In genomic region chr16:66902648-66903543, GRCh38 we compare ENCODE assay signal across 14 cellular contexts. TPM values are rescaled to one million over a fixed set of nuclear protein-coding genes. Genes with fewer than 3 reads are reported as not detected.
DNase-seq lines count a peak whose midpoint lies in the region; ATAC-seq, FAIRE-seq and TF ChIP-seq lines count a peak whose summit lies in the region.
"Had no signal": no experiment of that assay in that cellular context is flagged by ENCODE, and none has a peak within 500 bp of the region (broad histone marks: within the 10 kb centered on the region; RNA-seq: fewer than 3 reads in every experiment).

No MANE protein-coding gene starts in this region.

- TF ChIP-seq RAD21 in HepG2 (CRISPR knock-in tag; IDR thresholded peaks at IDR 0.05) = no peak

- TF ChIP-seq CTCF in bronchial epithelial cell (IDR thresholded peaks at IDR 0.05; ENCODE audit: insufficient read depth, low read length, severe bottlenecking) (peak; percentile 10), HepG2 (CRISPR knock-in tag; IDR thresholded peaks at IDR 0.05) (peak; percentile 52), tibial nerve (IDR thresholded peaks at IDR 0.05) (no peak)

- 42% methylated on average over 12 of the region's 14 CpGs for WGBS in HepG2 (ENCODE audit: low lambda C conversion rate)
- 48 to 55% methylated on average over 8 to 14 of the region's 14 CpGs for WGBS in tibial nerve, 2 donors

- no peak for TF ChIP-seq EP300 in HepG2 (IDR thresholded peaks at IDR 0.05; ENCODE audit: low read depth in 2 of 2, low read length in 2 of 2)
- TF ChIP-seq EP300 in HepG2 (CRISPR knock-in tag; IDR thresholded peaks at IDR 0.05; ENCODE audit: borderline replicate concordance) = no peak
- no peak for TF ChIP-seq EP300 in tibial nerve (IDR thresholded peaks at IDR 0.05)

- H3K27me3 ChIP-seq in bronchial epithelial cell (ENCODE audit: control insufficient read depth, insufficient read depth, low read length) (no peaks in the 10 kb centered on the region), HepG2 (ENCODE audit: control insufficient read depth in 1 of 2, insufficient read depth in 2 of 2, low read length in 2 of 2) (no peaks in the 10 kb centered on the region), tibial nerve (no peaks in the 10 kb centered on the region)

- CTCF ChIA-PET in HepG2 (lab: Yijun Ruan, JAX; ENCODE audit: low intra/inter-chr PET ratio, low total read pairs) = no interaction called here
- CTCF ChIA-PET in activated naive CD4-positive, alpha-beta T cell treated with anti-CD3 and anti-CD28 coated beads, Interleukin-2, amount 10 ng/mL, durations not matched to agents 7 days and 5 days (lab: Charles Lee) = interaction anchor here (0.6 to 1.5 kb wide), 4 partner anchors 8 to 26 kb away, joined by 4 to 10 read pairs (median 6); no protein-coding TSS in a partner anchor

- H3K27ac ChIP-seq in HepG2 (ENCODE audit: extremely low read length, insufficient read depth, low read length) = no peak overlapping the region
- peak overlapping the region; percentile 16 to 77 (median 52) for H3K27ac ChIP-seq in tibial nerve
- H3K27ac ChIP-seq: prostate gland had no signal

- no peak overlapping the region for H3K4me2 ChIP-seq in HepG2 (ENCODE audit: low read depth, low read length)

- FAIRE-seq in bronchial epithelial cell (lab: Jason Lieb, UNC) (no peak), HepG2 (lab: Jason Lieb, UNC) (no peak)
- FAIRE-seq: endothelial cell of umbilical vein had no signal

- peaks cover 23% of the 10 kb centered on the region for H3K27me3 Mint-ChIP-seq in activated naive CD4-positive, alpha-beta T cell treated with anti-CD3 and anti-CD28 coated beads, Interleukin-2, amount 10 ng/mL, durations not matched to agents 7 days and 5 days
- H3K27me3 Mint-ChIP-seq: activated CD4-positive, alpha-beta T cell treated with anti-CD3 and anti-CD28 coated beads, Interleukin-2, amount 10 ng/mL, durations not matched to agents 7 days and 5 days; CD4-positive, alpha-beta memory T cell had no signal

- H3K4me1 ChIP-seq in HepG2 (ENCODE audit: insufficient read depth, low read length) = peaks cover 94% of the 10 kb centered on the region
- H3K4me1 ChIP-seq in tibial nerve = peaks cover 0 to 68% (median 31%) of the 10 kb centered on the region in 4 donors
- H3K4me1 ChIP-seq: prostate gland had no signal

- DNase-seq in bronchial epithelial cell (ENCODE audit: low read depth) = no peak
- no peak for DNase-seq in HepG2 (ENCODE audit: low spot score)
- DNase-seq in tibial nerve (ENCODE audit: low spot score in 2 of 2) = no peak
- no peak for DNase-seq in activated naive CD4-positive, alpha-beta T cell treated with anti-CD3 and anti-CD28 coated beads, Interleukin-2, amount 10 ng/mL, durations not matched to agents 7 days and 5 days
- no peak for DNase-seq in RPMI8226
- DNase-seq: activated CD4-positive, alpha-beta T cell treated with anti-CD3 and anti-CD28 coated beads, Interleukin-2, amount 10 ng/mL, durations not matched to agents 7 days and 5 days; CD4-positive, alpha-beta memory T cell; Karpas-422; NCI-H2029 treated with DMSO at 0.1 percent for 48 hours had no signal

- H3K27ac Mint-ChIP-seq in activated naive CD4-positive, alpha-beta T cell treated with anti-CD3 and anti-CD28 coated beads, Interleukin-2, amount 10 ng/mL, durations not matched to agents 7 days and 5 days = no peak overlapping the region
- H3K27ac Mint-ChIP-seq: activated CD4-positive, alpha-beta T cell treated with anti-CD3 and anti-CD28 coated beads, Interleukin-2, amount 10 ng/mL, durations not matched to agents 7 days and 5 days; CD4-positive, alpha-beta memory T cell had no signal

- H3K36me3 ChIP-seq in bronchial epithelial cell (ENCODE audit: control insufficient read depth, insufficient read depth, low read length) (no peaks in the 10 kb centered on the region), HepG2 (replicated peaks in 1 of 2; ENCODE audit: control insufficient read depth in 1 of 2, insufficient read depth in 2 of 2, low read length in 2 of 2) (no peaks in the 10 kb centered on the region), tibial nerve (no peaks in the 10 kb centered on the region)
- H3K36me3 ChIP-seq: prostate gland had no signal

- no peaks in the 10 kb centered on the region for H3K36me3 Mint-ChIP-seq in activated naive CD4-positive, alpha-beta T cell treated with anti-CD3 and anti-CD28 coated beads, Interleukin-2, amount 10 ng/mL, durations not matched to agents 7 days and 5 days
- H3K36me3 Mint-ChIP-seq: brain; CD4-positive, alpha-beta memory T cell had no signal

- intact Hi-C loops in HepG2 (cut with micrococcal nuclease; ENCODE audit: unreplicated experiment) = no loop called here

- no peak overlapping the region for H3K9ac ChIP-seq in HepG2 (ENCODE audit: insufficient read depth, low read depth, low read length)

- H3K9me3 ChIP-seq in HepG2 (ENCODE audit: low read length) = no peaks in the 10 kb centered on the region
- no peaks in the 10 kb centered on the region for H3K9me3 ChIP-seq in tibial nerve
- H3K9me3 ChIP-seq: prostate gland had no signal

- no peaks in the 10 kb centered on the region for H3K79me2 ChIP-seq in HepG2 (ENCODE audit: insufficient read depth, low read length)

- no peak overlapping the region for H3K4me3 Mint-ChIP-seq in activated naive CD4-positive, alpha-beta T cell treated with anti-CD3 and anti-CD28 coated beads, Interleukin-2, amount 10 ng/mL, durations not matched to agents 7 days and 5 days
- H3K4me3 Mint-ChIP-seq: activated CD4-positive, alpha-beta T cell treated with anti-CD3 and anti-CD28 coated beads, Interleukin-2, amount 10 ng/mL, durations not matched to agents 7 days and 5 days; brain; CD4-positive, alpha-beta memory T cell had no signal

- no peak overlapping the region for H2AFZ ChIP-seq in HepG2 (ENCODE audit: low read length)

- H4K20me1 ChIP-seq in HepG2 (ENCODE audit: insufficient read depth, low read length) = no peaks in the 10 kb centered on the region

- no TSS peak for BruUV-seq in HepG2 (replicated peaks; lab: Mats Ljungman, UMichigan)

- no peak for ATAC-seq in HepG2
- ATAC-seq in HG02884 (IDR thresholded peaks at IDR 0.05; ENCODE audit: unreplicated experiment) = no peak

- in situ Hi-C loops in HepG2 (cut with HindIII; ENCODE audit: extremely low pct_ligation_motif_present, low pct_unique_long_range_greater_than_20kb) = loop anchor here (5.0 kb wide), 1 partner anchor 34 kb away; the partner anchor contains the start of gene CES2

- H3K4me3 ChIP-seq in bronchial epithelial cell (ENCODE audit: low read depth, low read length) (no peak overlapping the region), HepG2 (replicated peaks in 1 of 3; ENCODE audit: insufficient read depth in 1 of 3, low read depth in 2 of 3, low read length in 3 of 3) (no peak overlapping the region), tibial nerve (no peak overlapping the region)
- H3K4me3 ChIP-seq: prostate gland had no signal

- H3K9me3 Mint-ChIP-seq in activated naive CD4-positive, alpha-beta T cell treated with anti-CD3 and anti-CD28 coated beads, Interleukin-2, amount 10 ng/mL, durations not matched to agents 7 days and 5 days = no peaks in the 10 kb centered on the region
- H3K9me3 Mint-ChIP-seq: activated CD4-positive, alpha-beta T cell treated with anti-CD3 and anti-CD28 coated beads, Interleukin-2, amount 10 ng/mL, durations not matched to agents 7 days and 5 days; CD4-positive, alpha-beta memory T cell had no signal

- no peak for TF ChIP-seq POLR2A in HepG2 (IDR thresholded peaks at IDR 0.05; ENCODE audit: insufficient read depth in 1 of 2, low read depth in 2 of 2, low read length in 2 of 2)
- TF ChIP-seq POLR2A in tibial nerve (IDR thresholded peaks at IDR 0.05) = no peak

- H3K4me1 Mint-ChIP-seq in activated naive CD4-positive, alpha-beta T cell treated with anti-CD3 and anti-CD28 coated beads, Interleukin-2, amount 10 ng/mL, durations not matched to agents 7 days and 5 days = peaks cover 13% of the 10 kb centered on the region

- POLR2A ChIA-PET in HepG2 (lab: Yijun Ruan, JAX) = interaction anchor here (2.0 to 10.3 kb wide), 3 partner anchors 17 to 31 kb away, joined by 4 to 86 read pairs (median 20); partner anchors contain the start of genes CDH16, CIAO2B and PDP2

RNA-seq across cellular contexts. Expression of gene CDH16, which starts 15.8 kb away (rescaled TPM):
- 1.8 and 5.8 TPM in 2 replicates for total RNA-seq in bronchial epithelial cell
- total RNA-seq in HepG2 (2016; rRNA removed; fragmentation: Illumina TruSeq; extraction: Trizol) = 3.2 and 3.9 TPM in 2 replicates
- total RNA-seq in HepG2 (2016; cell fraction: cytosol; rRNA removed; fragmentation: Illumina TruSeq; extraction: Trizol; ENCODE audit: low read depth) = 0.30 and 0.53 TPM in 2 replicates
- 1.7 and 4.2 TPM in 2 replicates for total RNA-seq in HepG2 (2016; cell fraction: insoluble cytoplasmic fraction; rRNA removed; fragmentation: Illumina TruSeq; extraction: Trizol)
- 0.96 and 1.3 TPM in 2 replicates for total RNA-seq in HepG2 (2016; cell fraction: membrane; rRNA removed; fragmentation: Illumina TruSeq; extraction: Trizol)
- total RNA-seq in HepG2 (2016; cell fraction: nucleus; rRNA removed; fragmentation: Illumina TruSeq; extraction: Trizol) = 3.7 and 4.8 TPM in 2 replicates
- 2.7 and 5.3 TPM in 2 replicates for polyA plus RNA-seq in HepG2 (2011; rRNA removed)
- 2.4 and 2.7 TPM in 2 replicates for polyA plus RNA-seq in HepG2 (2011; cell fraction: cytosol; rRNA removed)
- polyA plus RNA-seq in HepG2 (2011; cell fraction: nucleus; rRNA removed) = 16.0 and 18.1 TPM in 2 replicates
- 4.3 and 7.8 TPM in 2 replicates for polyA plus RNA-seq in HepG2 (2012)
- polyA plus RNA-seq in HepG2 (2016; cell fraction: cytosol; fragmentation: Illumina TruSeq; extraction: Trizol; ENCODE audit: low read depth) = 0.38 and 0.63 TPM in 2 replicates
- polyA plus RNA-seq in HepG2 (2016; cell fraction: insoluble cytoplasmic fraction; fragmentation: Illumina TruSeq; extraction: Trizol; ENCODE audit: low read depth) = 1.7 and 2.0 TPM in 2 replicates
- 1.2 TPM in 2 replicates for polyA plus RNA-seq in HepG2 (2016; cell fraction: membrane; fragmentation: Illumina TruSeq; extraction: Trizol; ENCODE audit: low read depth)
- 7.5 and 8.9 TPM in 2 replicates for polyA plus RNA-seq in HepG2 (2016; cell fraction: nucleus; fragmentation: Illumina TruSeq; extraction: Trizol; ENCODE audit: insufficient read depth, low read depth)
- polyA minus RNA-seq in HepG2 (2011; rRNA and poly(A)+ RNA removed; ENCODE audit: low replicate concordance) = 0.23 and 7.1 TPM in 2 replicates
- 1.1 and 2.2 TPM in 2 replicates for polyA minus RNA-seq in HepG2 (2011; cell fraction: cytosol; rRNA and poly(A)+ RNA removed)
- polyA minus RNA-seq in HepG2 (2011; cell fraction: nucleus; rRNA and poly(A)+ RNA removed) = 2.7 and 3.3 TPM in 2 replicates
- total RNA-seq in tibial nerve = 1 to 10 TPM in 2 of 4 donors, under 1 TPM in 2; 0.30 to 2.5 (median 1.4) TPM
- total RNA-seq: activated CD4-positive, alpha-beta T cell treated with anti-CD3 and anti-CD28 coated beads, Interleukin-2, amount 10 ng/mL, durations not matched to agents 7 days and 5 days; CD4-positive, alpha-beta memory T cell; endothelial cell of umbilical vein; prostate gland; T-helper 1 cell treated with Interleukin-12 subunit alpha and Interleukin-12 subunit beta and Interleukin-4 antibody, amounts not matched to agents 30 ng/mL and 1 ng/mL, for 36 hours had no signal
- polyA plus RNA-seq: CD4-positive, alpha-beta memory T cell; endothelial cell of umbilical vein had no signal

RNA-seq across cellular contexts. Expression of gene RRAD, which starts 22.4 kb away (rescaled TPM):
- total RNA-seq in bronchial epithelial cell (75.0 and 130 TPM in 2 replicates), HepG2 (2016; rRNA removed; fragmentation: Illumina TruSeq; extraction: Trizol) (0.80 and 1.0 TPM in 2 replicates), tibial nerve (100 to 1,000 TPM in 3 of 4 donors, 10 to 100 TPM in 1; 23.7 to 132 (median 109) TPM)
- total RNA-seq in HepG2 (2016; cell fraction: cytosol; rRNA removed; fragmentation: Illumina TruSeq; extraction: Trizol; ENCODE audit: low read depth) = not detected in 2 replicates
- 0.49 and 1.3 TPM in 2 replicates for total RNA-seq in HepG2 (2016; cell fraction: insoluble cytoplasmic fraction; rRNA removed; fragmentation: Illumina TruSeq; extraction: Trizol)
- total RNA-seq in HepG2 (2016; cell fraction: membrane; rRNA removed; fragmentation: Illumina TruSeq; extraction: Trizol) = 0.21 and 0.34 TPM in 2 replicates
- 0.68 and 0.75 TPM in 2 replicates for total RNA-seq in HepG2 (2016; cell fraction: nucleus; rRNA removed; fragmentation: Illumina TruSeq; extraction: Trizol)
- polyA plus RNA-seq in HepG2 (2011; rRNA removed) = 1.1 TPM in 2 replicates
- 0.95 and 1.5 TPM in 2 replicates for polyA plus RNA-seq in HepG2 (2011; cell fraction: cytosol; rRNA removed)
- polyA plus RNA-seq in HepG2 (2011; cell fraction: nucleus; rRNA removed) = 2.5 and 3.2 TPM in 2 replicates
- 0.30 and 0.93 TPM in 2 replicates for polyA plus RNA-seq in HepG2 (2012)
- polyA plus RNA-seq in HepG2 (2016; cell fraction: cytosol; fragmentation: Illumina TruSeq; extraction: Trizol; ENCODE audit: low read depth) = 0.19 and 0.25 TPM in 2 replicates
- 0.72 and 1.1 TPM in 2 replicates for polyA plus RNA-seq in HepG2 (2016; cell fraction: insoluble cytoplasmic fraction; fragmentation: Illumina TruSeq; extraction: Trizol; ENCODE audit: low read depth)
- polyA plus RNA-seq in HepG2 (2016; cell fraction: membrane; fragmentation: Illumina TruSeq; extraction: Trizol; ENCODE audit: low read depth) = 0.26 and 0.29 TPM in 2 replicates
- 1.2 and 1.5 TPM in 2 replicates for polyA plus RNA-seq in HepG2 (2016; cell fraction: nucleus; fragmentation: Illumina TruSeq; extraction: Trizol; ENCODE audit: insufficient read depth, low read depth)
- 0.16 and 1.7 TPM in 2 replicates for polyA minus RNA-seq in HepG2 (2011; rRNA and poly(A)+ RNA removed; ENCODE audit: low replicate concordance)
- polyA minus RNA-seq in HepG2 (2011; cell fraction: cytosol; rRNA and poly(A)+ RNA removed) = 1.1 TPM in 1 of 2 replicates, not detected in the other
- 0.37 and 0.90 TPM in 2 replicates for polyA minus RNA-seq in HepG2 (2011; cell fraction: nucleus; rRNA and poly(A)+ RNA removed)
- polyA plus RNA-seq: CD4-positive, alpha-beta memory T cell had no signal

RNA-seq across cellular contexts. Expression of gene PDP2, which starts 22.6 kb away (rescaled TPM):
- total RNA-seq in bronchial epithelial cell = 6.3 and 9.0 TPM in 2 replicates
- 15.8 and 38.2 TPM in 2 replicates for total RNA-seq in HepG2 (2016; rRNA removed; fragmentation: Illumina TruSeq; extraction: Trizol)
- total RNA-seq in HepG2 (2016; cell fraction: cytosol; rRNA removed; fragmentation: Illumina TruSeq; extraction: Trizol; ENCODE audit: low read depth) = 1.8 and 2.5 TPM in 2 replicates
- total RNA-seq in HepG2 (2016; cell fraction: insoluble cytoplasmic fraction; rRNA removed; fragmentation: Illumina TruSeq; extraction: Trizol) = 16.2 and 31.7 TPM in 2 replicates
- 8.4 and 10.1 TPM in 2 replicates for total RNA-seq in HepG2 (2016; cell fraction: membrane; rRNA removed; fragmentation: Illumina TruSeq; extraction: Trizol)
- total RNA-seq in HepG2 (2016; cell fraction: nucleus; rRNA removed; fragmentation: Illumina TruSeq; extraction: Trizol) = 17.0 and 17.2 TPM in 2 replicates
- 12.2 and 12.8 TPM in 2 replicates for polyA plus RNA-seq in HepG2 (2011; rRNA removed)
- polyA plus RNA-seq in HepG2 (2011; cell fraction: cytosol; rRNA removed) = 8.3 and 11.7 TPM in 2 replicates
- polyA plus RNA-seq in HepG2 (2011; cell fraction: nucleus; rRNA removed) = 10.2 and 12.4 TPM in 2 replicates
- polyA plus RNA-seq in HepG2 (2012) = 7.7 and 9.5 TPM in 2 replicates
- polyA plus RNA-seq in HepG2 (2016; cell fraction: cytosol; fragmentation: Illumina TruSeq; extraction: Trizol; ENCODE audit: low read depth) = 0.66 and 1.1 TPM in 2 replicates
- polyA plus RNA-seq in HepG2 (2016; cell fraction: insoluble cytoplasmic fraction; fragmentation: Illumina TruSeq; extraction: Trizol; ENCODE audit: low read depth) = 17.5 and 18.0 TPM in 2 replicates
- polyA plus RNA-seq in HepG2 (2016; cell fraction: membrane; fragmentation: Illumina TruSeq; extraction: Trizol; ENCODE audit: low read depth) = 2.9 and 3.2 TPM in 2 replicates
- polyA plus RNA-seq in HepG2 (2016; cell fraction: nucleus; fragmentation: Illumina TruSeq; extraction: Trizol; ENCODE audit: insufficient read depth, low read depth) = 19.4 and 23.4 TPM in 2 replicates
- 46.5 and 49.0 TPM in 2 replicates for polyA minus RNA-seq in HepG2 (2011; rRNA and poly(A)+ RNA removed; ENCODE audit: low replicate concordance)
- polyA minus RNA-seq in HepG2 (2011; cell fraction: cytosol; rRNA and poly(A)+ RNA removed) = 10.5 and 12.8 TPM in 2 replicates
- polyA minus RNA-seq in HepG2 (2011; cell fraction: nucleus; rRNA and poly(A)+ RNA removed) = 10.0 and 15.5 TPM in 2 replicates
- total RNA-seq in tibial nerve = 10 to 100 TPM; 12.3 to 29.9 (median 15.5) TPM

RNA-seq across cellular contexts. Expression of gene CIAO2B, which starts 31.3 kb away (rescaled TPM):
- total RNA-seq in bronchial epithelial cell (227 and 333 TPM in 2 replicates), HepG2 (2016; rRNA removed; fragmentation: Illumina TruSeq; extraction: Trizol) (157 and 174 TPM in 2 replicates), tibial nerve (100 to 1,000 TPM in 2 of 4 donors, 10 to 100 TPM in 2; 57.1 to 111 (median 89.9) TPM)
- 112 and 125 TPM in 2 replicates for total RNA-seq in HepG2 (2016; cell fraction: cytosol; rRNA removed; fragmentation: Illumina TruSeq; extraction: Trizol; ENCODE audit: low read depth)
- total RNA-seq in HepG2 (2016; cell fraction: insoluble cytoplasmic fraction; rRNA removed; fragmentation: Illumina TruSeq; extraction: Trizol) = 157 and 172 TPM in 2 replicates
- 121 and 136 TPM in 2 replicates for total RNA-seq in HepG2 (2016; cell fraction: membrane; rRNA removed; fragmentation: Illumina TruSeq; extraction: Trizol)
- total RNA-seq in HepG2 (2016; cell fraction: nucleus; rRNA removed; fragmentation: Illumina TruSeq; extraction: Trizol) = 52.6 and 58.0 TPM in 2 replicates
- 293 and 323 TPM in 2 replicates for polyA plus RNA-seq in HepG2 (2011; rRNA removed)
- 297 and 385 TPM in 2 replicates for polyA plus RNA-seq in HepG2 (2011; cell fraction: cytosol; rRNA removed)
- 155 and 174 TPM in 2 replicates for polyA plus RNA-seq in HepG2 (2011; cell fraction: nucleus; rRNA removed)
- 123 and 148 TPM in 2 replicates for polyA plus RNA-seq in HepG2 (2012)
- polyA plus RNA-seq in HepG2 (2016; cell fraction: cytosol; fragmentation: Illumina TruSeq; extraction: Trizol; ENCODE audit: low read depth) = 115 and 148 TPM in 2 replicates
- polyA plus RNA-seq in HepG2 (2016; cell fraction: insoluble cytoplasmic fraction; fragmentation: Illumina TruSeq; extraction: Trizol; ENCODE audit: low read depth) = 172 and 184 TPM in 2 replicates
- 126 and 141 TPM in 2 replicates for polyA plus RNA-seq in HepG2 (2016; cell fraction: membrane; fragmentation: Illumina TruSeq; extraction: Trizol; ENCODE audit: low read depth)
- polyA plus RNA-seq in HepG2 (2016; cell fraction: nucleus; fragmentation: Illumina TruSeq; extraction: Trizol; ENCODE audit: insufficient read depth, low read depth) = 111 and 112 TPM in 2 replicates
- 172 and 255 TPM in 2 replicates for polyA minus RNA-seq in HepG2 (2011; rRNA and poly(A)+ RNA removed; ENCODE audit: low replicate concordance)
- polyA minus RNA-seq in HepG2 (2011; cell fraction: cytosol; rRNA and poly(A)+ RNA removed) = 61.5 and 83.0 TPM in 2 replicates
- polyA minus RNA-seq in HepG2 (2011; cell fraction: nucleus; rRNA and poly(A)+ RNA removed) = 19.1 and 27.6 TPM in 2 replicates

RNA-seq across cellular contexts. Expression of gene CES2, which starts 32.4 kb away (rescaled TPM):
- total RNA-seq in bronchial epithelial cell (78.2 and 434 TPM in 2 replicates), HepG2 (2016; rRNA removed; fragmentation: Illumina TruSeq; extraction: Trizol) (35.1 and 63.8 TPM in 2 replicates), tibial nerve (10 to 100 TPM; 29.2 to 45.0 (median 34.4) TPM)
- 12.7 and 15.0 TPM in 2 replicates for total RNA-seq in HepG2 (2016; cell fraction: cytosol; rRNA removed; fragmentation: Illumina TruSeq; extraction: Trizol; ENCODE audit: low read depth)
- 29.8 and 64.2 TPM in 2 replicates for total RNA-seq in HepG2 (2016; cell fraction: insoluble cytoplasmic fraction; rRNA removed; fragmentation: Illumina TruSeq; extraction: Trizol)
- total RNA-seq in HepG2 (2016; cell fraction: membrane; rRNA removed; fragmentation: Illumina TruSeq; extraction: Trizol) = 28.1 and 29.2 TPM in 2 replicates
- 66.6 and 67.9 TPM in 2 replicates for total RNA-seq in HepG2 (2016; cell fraction: nucleus; rRNA removed; fragmentation: Illumina TruSeq; extraction: Trizol)
- polyA plus RNA-seq in HepG2 (2011; rRNA removed) = 50.6 and 69.7 TPM in 2 replicates
- polyA plus RNA-seq in HepG2 (2011; cell fraction: cytosol; rRNA removed) = 53.6 and 111 TPM in 2 replicates
- 91.0 and 105 TPM in 2 replicates for polyA plus RNA-seq in HepG2 (2011; cell fraction: nucleus; rRNA removed)
- 35.0 and 38.8 TPM in 2 replicates for polyA plus RNA-seq in HepG2 (2012)
- 8.2 and 8.4 TPM in 2 replicates for polyA plus RNA-seq in HepG2 (2016; cell fraction: cytosol; fragmentation: Illumina TruSeq; extraction: Trizol; ENCODE audit: low read depth)
- polyA plus RNA-seq in HepG2 (2016; cell fraction: insoluble cytoplasmic fraction; fragmentation: Illumina TruSeq; extraction: Trizol; ENCODE audit: low read depth) = 34.3 and 41.4 TPM in 2 replicates
- 23.2 and 23.5 TPM in 2 replicates for polyA plus RNA-seq in HepG2 (2016; cell fraction: membrane; fragmentation: Illumina TruSeq; extraction: Trizol; ENCODE audit: low read depth)
- 90.2 and 93.4 TPM in 2 replicates for polyA plus RNA-seq in HepG2 (2016; cell fraction: nucleus; fragmentation: Illumina TruSeq; extraction: Trizol; ENCODE audit: insufficient read depth, low read depth)
- 57.1 and 105 TPM in 2 replicates for polyA minus RNA-seq in HepG2 (2011; rRNA and poly(A)+ RNA removed; ENCODE audit: low replicate concordance)
- 38.1 and 44.7 TPM in 2 replicates for polyA minus RNA-seq in HepG2 (2011; cell fraction: cytosol; rRNA and poly(A)+ RNA removed)
- polyA minus RNA-seq in HepG2 (2011; cell fraction: nucleus; rRNA and poly(A)+ RNA removed) = 58.2 and 81.7 TPM in 2 replicates

Comparison
In these comparisons a context has a peak if more than half of its experiments do, and no peak if none do; other contexts are left out.
1. CTCF ChIP-seq: peak in bronchial epithelial cell (single experiment) and HepG2 (single experiment); none in tibial nerve (0 of 5).
2. RNA of gene RRAD, which starts 22.4 kb away (total RNA-seq): 23.7 to 132 TPM in tibial nerve and 75.0 to 130 TPM in bronchial epithelial cell; 0.21 to 1.3 TPM in HepG2; every median in the first group is over 10 times any median in the second.